Comparison of ENCODE assay signal across 9 cellular contexts in genomic region chr3:180646187-180646790, GRCh38. TPM values are rescaled to one million over a fixed set of nuclear protein-coding genes. Genes with fewer than 3 reads are reported as not detected.
DNase-seq lines count a peak whose midpoint lies in the region; ATAC-seq and TF ChIP-seq lines count a peak whose summit lies in the region.
"Had no signal": no experiment of that assay in that cellular context is flagged by ENCODE, and none has a peak within 500 bp of the region (broad histone marks: within the 10 kb centered on the region; RNA-seq: fewer than 3 reads in every experiment).

No MANE protein-coding gene starts in this region.

- ATAC-seq in GM21723 (IDR thresholded peaks at IDR 0.05; ENCODE audit: unreplicated experiment), result peak; percentile 66

- H3K4me3 ChIP-seq in fibroblast of villous mesenchyme (ENCODE audit: low read depth, low read length), result no peak overlapping the region

- DNase-seq in fibroblast of villous mesenchyme (ENCODE audit: low read depth) (no peak), NCI-H187 (lab: John Stamatoyannopoulos, UW) (no peak), NCI-H1694 treated with DMSO at 0.1 percent for 48 hours (lab: John Stamatoyannopoulos, UW) (no peak), putamen (ENCODE audit: low spot score) (no peak), dedifferentiated amniotic fluid mesenchymal stem cell (ENCODE audit: extremely low spot score) (no peak)

- TF ChIP-seq CTCF in GM12874 (IDR thresholded peaks at IDR 0.05; ENCODE audit: insufficient read depth, low read depth, low read length) (peak; percentile 20; the same call in 1 of the 2 replicates), LNCAP (IDR thresholded peaks at IDR 0.05) (peak; percentile 40), fibroblast of villous mesenchyme (IDR thresholded peaks at IDR 0.05; ENCODE audit: insufficient read depth, low read depth, low read length) (peak; percentile 22)

RNA-seq across cellular contexts. Expression of gene CCDC39, which starts 33.0 kb away (rescaled TPM):
- total RNA-seq in fibroblast of villous mesenchyme, result under 0.01 TPM in 1 of 2 replicates, not detected in the other
- total RNA-seq: mononuclear cell had no signal

RNA-seq across cellular contexts. Expression of gene TTC14, which starts 44.3 kb away (rescaled TPM):
- 19.0 and 29.4 TPM in 2 replicates for total RNA-seq in fibroblast of villous mesenchyme
